ENCODE assay signal across 15 cellular contexts in the genomic region with DNA sequence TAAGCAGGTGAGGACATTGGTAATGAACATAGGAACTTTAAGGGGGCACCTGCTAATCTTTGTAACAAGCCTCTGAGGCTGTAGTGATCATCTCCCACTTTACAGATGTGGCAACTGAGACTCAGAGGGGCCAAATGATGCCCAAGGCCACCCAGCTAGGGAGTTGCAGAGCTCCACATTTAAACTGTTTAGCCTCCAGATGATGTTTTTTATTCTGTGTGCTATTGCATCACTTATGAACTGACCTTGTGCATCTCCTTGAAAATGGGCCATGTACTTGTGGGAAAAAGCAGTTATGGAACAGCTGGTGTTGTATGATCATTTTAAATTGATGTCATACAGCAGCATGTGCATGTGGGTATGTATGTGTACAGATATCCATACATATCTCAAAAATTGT. TPM values are rescaled to one million over a fixed set of nuclear protein-coding genes. Genes with fewer than 3 reads are reported as not detected.
DNase-seq lines count a peak whose midpoint lies in the region; ATAC-seq and TF ChIP-seq lines count a peak whose summit lies in the region.
"Had no signal": no experiment of that assay in that cellular context is flagged by ENCODE, and none has a peak within 500 bp of the region (broad histone marks: within the 10 kb centered on the region; RNA-seq: fewer than 3 reads in every experiment).

No MANE protein-coding gene starts in this region.

- H3K9me3 ChIP-seq in KOPT-K1 (ENCODE audit: insufficient read depth, low read length, poor library complexity, severe bottlenecking) (no peaks in the 10 kb centered on the region), gastrocnemius medialis (no peaks in the 10 kb centered on the region)
- H3K9me3 ChIP-seq: SJSA1 had no signal

- H3K36me3 Mint-ChIP-seq in activated CD8-positive, alpha-beta memory T cell treated with anti-CD3 and anti-CD28 coated beads, Interleukin-2, amount 10 ng/mL, durations not matched to agents 7 days and 5 days = peaks cover 26% of the 10 kb centered on the region
- peaks cover 6% of the 10 kb centered on the region for H3K36me3 Mint-ChIP-seq in central memory CD8-positive, alpha-beta T cell (ENCODE audit: insufficient read depth)
- H3K36me3 Mint-ChIP-seq in WTC11 = peaks cover 9% of the 10 kb centered on the region; the same call in 1 of the 2 replicates

- H3K27ac ChIP-seq in KOPT-K1 (ENCODE audit: low read depth, low read length, poor library complexity, severe bottlenecking) (peak overlapping the region; percentile 57), gastrocnemius medialis (peak overlapping the region; percentile 82 to 91 (median 86))
- H3K27ac ChIP-seq: SJSA1 had no signal

- TF ChIP-seq POLR2A in gastrocnemius medialis (IDR thresholded peaks at IDR 0.05) = no peak

- in situ Hi-C loops in gastrocnemius medialis (cut with MboI; ENCODE audit: low sequenced_read_pairs in 4 of 4) = no loop called here

- peaks cover 45% of the 10 kb centered on the region in 2 donors for H3K4me1 ChIP-seq in gastrocnemius medialis
- H3K4me1 ChIP-seq: SJSA1 had no signal

- CTCF ChIA-PET in activated CD8-positive, alpha-beta memory T cell treated with anti-CD3 and anti-CD28 coated beads, Interleukin-2, amount 10 ng/mL, durations not matched to agents 7 days and 5 days (lab: Charles Lee) = interaction anchor here (0.6 to 1.4 kb wide), 2 partner anchors 54 to 319 kb away, joined by 3 to 4 read pairs; no protein-coding TSS in a partner anchor
- CTCF ChIA-PET in WTC11 (lab: Charles Lee) = no interaction called here

- POLR2A ChIA-PET in WTC11 (lab: Charles Lee) = no interaction called here

- H3K27me3 ChIP-seq in gastrocnemius medialis (no peaks in the 10 kb centered on the region), H7 (ENCODE audit: control insufficient read depth, insufficient read depth, low read length) (no peaks in the 10 kb centered on the region)
- H3K27me3 ChIP-seq: SJSA1 had no signal

- intact Hi-C loops in gastrocnemius medialis (cut with DNase I; ENCODE audit: low total_unique reads) = no loop called here
- intact Hi-C loops in posterior vena cava (cut with DNase I) = no loop called here

- H3K4me3 ChIP-seq in gastrocnemius medialis (no peak overlapping the region), H7 (ENCODE audit: insufficient read depth, low read depth, low read length) (no peak overlapping the region)
- H3K4me3 ChIP-seq: SJSA1 had no signal

- peaks cover 35% of the 10 kb centered on the region for H3K4me1 Mint-ChIP-seq in activated CD8-positive, alpha-beta memory T cell treated with anti-CD3 and anti-CD28 coated beads, Interleukin-2, amount 10 ng/mL, durations not matched to agents 7 days and 5 days
- H3K4me1 Mint-ChIP-seq in central memory CD8-positive, alpha-beta T cell = peaks cover 21% of the 10 kb centered on the region
- H3K4me1 Mint-ChIP-seq in WTC11 = peaks cover 21% of the 10 kb centered on the region

- peak overlapping the region; percentile 25 for H3K27ac Mint-ChIP-seq in activated CD8-positive, alpha-beta memory T cell treated with anti-CD3 and anti-CD28 coated beads, Interleukin-2, amount 10 ng/mL, durations not matched to agents 7 days and 5 days
- H3K27ac Mint-ChIP-seq in central memory CD8-positive, alpha-beta T cell (ENCODE audit: low read depth) = peak overlapping the region; percentile 41
- no peak overlapping the region for H3K27ac Mint-ChIP-seq in WTC11

- H3K36me3 ChIP-seq in KOPT-K1 (ENCODE audit: insufficient read depth, low read length) = no peaks in the 10 kb centered on the region; the same call in 1 of the 2 replicates
- peaks cover 0 to 21% of the 10 kb centered on the region in 2 donors for H3K36me3 ChIP-seq in gastrocnemius medialis
- H3K36me3 ChIP-seq in H7 (replicated peaks; ENCODE audit: control insufficient read depth, insufficient read depth, low read length) = peaks cover 2% of the 10 kb centered on the region
- H3K36me3 ChIP-seq: SJSA1 had no signal

- H3K27me3 Mint-ChIP-seq in activated CD8-positive, alpha-beta memory T cell treated with anti-CD3 and anti-CD28 coated beads, Interleukin-2, amount 10 ng/mL, durations not matched to agents 7 days and 5 days = no peaks in the 10 kb centered on the region
- no peaks in the 10 kb centered on the region for H3K27me3 Mint-ChIP-seq in central memory CD8-positive, alpha-beta T cell
- H3K27me3 Mint-ChIP-seq in WTC11 (ENCODE audit: low read depth) = no peaks in the 10 kb centered on the region

- H3K9me3 Mint-ChIP-seq in activated CD8-positive, alpha-beta memory T cell treated with anti-CD3 and anti-CD28 coated beads, Interleukin-2, amount 10 ng/mL, durations not matched to agents 7 days and 5 days (ENCODE audit: low read depth) = no peaks in the 10 kb centered on the region
- H3K9me3 Mint-ChIP-seq in central memory CD8-positive, alpha-beta T cell = no peaks in the 10 kb centered on the region
- H3K9me3 Mint-ChIP-seq in WTC11 = no peaks in the 10 kb centered on the region

- H3K4me3 Mint-ChIP-seq in activated CD8-positive, alpha-beta memory T cell treated with anti-CD3 and anti-CD28 coated beads, Interleukin-2, amount 10 ng/mL, durations not matched to agents 7 days and 5 days = no peak overlapping the region
- H3K4me3 Mint-ChIP-seq in central memory CD8-positive, alpha-beta T cell = no peak overlapping the region
- H3K4me3 Mint-ChIP-seq in WTC11 = no peak overlapping the region

- TF ChIP-seq CTCF in gastrocnemius medialis (IDR thresholded peaks at IDR 0.05 in 4 of 5, conservative IDR thresholded peaks at IDR 0.05 in 1 of 5) = no peak
- TF ChIP-seq CTCF in WTC11 (IDR thresholded peaks at IDR 0.05) = no peak

- ATAC-seq in activated CD8-positive, alpha-beta memory T cell treated with anti-CD3 and anti-CD28 coated beads, Interleukin-2, amount 10 ng/mL, durations not matched to agents 7 days and 5 days = no peak
- no peak for ATAC-seq in central memory CD8-positive, alpha-beta T cell (replicated peaks; ENCODE audit: extremely low read depth, poor library complexity, severe bottlenecking)
- ATAC-seq in gastrocnemius medialis (no peak), WTC11 (no peak)

- DNase-seq in activated CD8-positive, alpha-beta memory T cell treated with anti-CD3 and anti-CD28 coated beads, Interleukin-2, amount 10 ng/mL, durations not matched to agents 7 days and 5 days = no peak
- DNase-seq in activated CD8-positive, alpha-beta memory T cell treated with anti-CD3 and anti-CD28 coated beads, Interleukin-2, amount 50 U/mL, for 48 hours = no peak
- no peak for DNase-seq in central memory CD8-positive, alpha-beta T cell (ENCODE audit: low spot score in 2 of 2)
- DNase-seq in gastrocnemius medialis (no peak), WTC11 (ENCODE audit: low spot score) (no peak), posterior vena cava (ENCODE audit: low spot score) (no peak), H7 (no peak)
- DNase-seq: ACHN; caudate nucleus; DMS153; Kasumi-1; NCI-H2081 treated with DMSO at 0.1 percent for 48 hours; NK-92 treated with Interleukin-12 subunit alpha and Interleukin-12 subunit beta, amount 100 ng/mL, for 24 hours had no signal

TF ChIP-seq in WTC11, 78 proteins besides CTCF, POLR2A, EP300 and RAD21 (continues in another document):
- TF ChIP-seq, protein P1, sequence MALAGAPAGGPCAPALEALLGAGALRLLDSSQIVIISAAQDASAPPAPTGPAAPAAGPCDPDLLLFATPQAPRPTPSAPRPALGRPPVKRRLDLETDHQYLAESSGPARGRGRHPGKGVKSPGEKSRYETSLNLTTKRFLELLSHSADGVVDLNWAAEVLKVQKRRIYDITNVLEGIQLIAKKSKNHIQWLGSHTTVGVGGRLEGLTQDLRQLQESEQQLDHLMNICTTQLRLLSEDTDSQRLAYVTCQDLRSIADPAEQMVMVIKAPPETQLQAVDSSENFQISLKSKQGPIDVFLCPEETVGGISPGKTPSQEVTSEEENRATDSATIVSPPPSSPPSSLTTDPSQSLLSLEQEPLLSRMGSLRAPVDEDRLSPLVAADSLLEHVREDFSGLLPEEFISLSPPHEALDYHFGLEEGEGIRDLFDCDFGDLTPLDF (CRISPR knock-in tag; IDR thresholded peaks at IDR 0.05) = no peak
- TF ChIP-seq NFE2L1 (CRISPR knock-in tag; IDR thresholded peaks at IDR 0.05) (no peak), KAT7 (CRISPR knock-in tag; IDR thresholded peaks at IDR 0.05; ENCODE audit: borderline replicate concordance) (no peak)
- TF ChIP-seq, protein P2, sequence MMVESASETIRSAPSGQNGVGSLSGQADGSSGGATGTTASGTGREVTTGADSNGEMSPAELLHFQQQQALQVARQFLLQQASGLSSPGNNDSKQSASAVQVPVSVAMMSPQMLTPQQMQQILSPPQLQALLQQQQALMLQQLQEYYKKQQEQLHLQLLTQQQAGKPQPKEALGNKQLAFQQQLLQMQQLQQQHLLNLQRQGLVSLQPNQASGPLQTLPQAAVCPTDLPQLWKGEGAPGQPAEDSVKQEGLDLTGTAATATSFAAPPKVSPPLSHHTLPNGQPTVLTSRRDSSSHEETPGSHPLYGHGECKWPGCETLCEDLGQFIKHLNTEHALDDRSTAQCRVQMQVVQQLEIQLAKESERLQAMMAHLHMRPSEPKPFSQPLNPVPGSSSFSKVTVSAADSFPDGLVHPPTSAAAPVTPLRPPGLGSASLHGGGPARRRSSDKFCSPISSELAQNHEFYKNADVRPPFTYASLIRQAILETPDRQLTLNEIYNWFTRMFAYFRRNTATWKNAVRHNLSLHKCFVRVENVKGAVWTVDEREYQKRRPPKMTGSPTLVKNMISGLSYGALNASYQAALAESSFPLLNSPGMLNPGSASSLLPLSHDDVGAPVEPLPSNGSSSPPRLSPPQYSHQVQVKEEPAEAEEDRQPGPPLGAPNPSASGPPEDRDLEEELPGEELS (CRISPR knock-in tag; IDR thresholded peaks at IDR 0.05) = no peak

RNA-seq across cellular contexts. Expression of a gene that starts 41.4 kb away (rescaled TPM):
- 10 to 100 TPM; 21.4 to 23.3 TPM for total RNA-seq in activated CD8-positive, alpha-beta memory T cell treated with anti-CD3 and anti-CD28 coated beads, Interleukin-2, amount 10 ng/mL, durations not matched to agents 7 days and 5 days
- total RNA-seq in gastrocnemius medialis (10 to 100 TPM; 21.4 to 27.0 (median 25.4) TPM), WTC11 (2021) (29.0 to 32.7 TPM (median 30.7 TPM) in 3 replicates), posterior vena cava (10 to 100 TPM; 28.8 to 50.8 TPM)
- 19.2 and 20.7 TPM in 2 replicates for total RNA-seq in H7 (2014; rRNA removed; shearing (Covaris generic))
